ENCODE assay signal across 20 cellular contexts in the genomic region with DNA sequence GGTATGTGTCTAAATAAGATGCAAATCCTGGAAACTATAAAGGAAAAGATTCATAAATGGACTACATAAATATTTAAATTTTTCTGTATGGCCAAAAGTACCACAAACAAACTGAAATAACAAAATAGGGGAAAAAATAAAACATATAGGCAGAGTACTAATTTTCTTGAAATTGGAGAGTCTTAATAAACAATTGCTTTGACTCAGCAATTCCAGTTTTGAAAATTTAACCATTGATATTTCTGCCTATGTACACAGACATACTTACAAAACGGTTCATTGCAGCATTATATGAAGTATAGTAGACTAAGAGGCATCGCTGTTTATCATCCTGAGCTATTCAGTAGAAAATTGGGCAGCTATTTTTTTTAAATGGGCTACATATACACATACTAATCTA.
DNase-seq lines count a peak whose midpoint lies in the region; FAIRE-seq and TF ChIP-seq lines count a peak whose summit lies in the region.
"Had no signal": no experiment of that assay in that cellular context is flagged by ENCODE, and none has a peak within 500 bp of the region (broad histone marks: within the 10 kb centered on the region; RNA-seq: fewer than 3 reads in every experiment).

No MANE protein-coding gene starts in this region.

- H3F3A ChIP-seq in MM.1S (ENCODE audit: insufficient read depth, low read length): no peaks in the 10 kb centered on the region

- CTCF ChIA-PET in endothelial cell of umbilical vein (lab: Charles Lee): no interaction called here

- no peak for TF ChIP-seq POLR2A in endothelial cell of umbilical vein (IDR thresholded peaks at IDR 0.05; ENCODE audit: low read depth, low read length)

- H3K9me3 Mint-ChIP-seq in nephron: peaks cover 4% of the 10 kb centered on the region

- H4K20me1 ChIP-seq in endothelial cell of umbilical vein (replicated peaks; ENCODE audit: control insufficient read depth, extremely low read depth, insufficient read depth, low read length) (no peaks in the 10 kb centered on the region), MM.1S (ENCODE audit: insufficient read depth, low read length) (no peaks in the 10 kb centered on the region)
- H4K20me1 ChIP-seq: BLaER1 had no signal

- H3K4me3 ChIP-seq in endothelial cell of umbilical vein (replicated peaks in 1 of 3; ENCODE audit: insufficient read depth in 1 of 3, low read depth in 1 of 3, low read length in 3 of 3) (no peak overlapping the region), MM.1S (ENCODE audit: low read length) (no peak overlapping the region)
- H3K4me3 ChIP-seq: BLaER1, GM23248 had no signal

- H3K9me3 ChIP-seq in endothelial cell of umbilical vein (replicated peaks; ENCODE audit: control insufficient read depth, insufficient read depth, low read length): no peaks in the 10 kb centered on the region
- H3K9me3 ChIP-seq in MM.1S (replicated peaks; ENCODE audit: insufficient read depth, low read length): no peaks in the 10 kb centered on the region

- H3K36me3 ChIP-seq in endothelial cell of umbilical vein (ENCODE audit: control insufficient read depth in 2 of 2, extremely low read depth in 1 of 2, insufficient read depth in 2 of 2, low read length in 2 of 2): no peaks in the 10 kb centered on the region
- no peaks in the 10 kb centered on the region for H3K36me3 ChIP-seq in MM.1S (replicated peaks; ENCODE audit: insufficient read depth, low read length)
- H3K36me3 ChIP-seq: BLaER1 had no signal

- peak overlapping the region; percentile 85 to 97 (median 90) for H3K27ac Mint-ChIP-seq in nephron
- H3K27ac Mint-ChIP-seq: B cell; CD4-positive, CD25-positive, alpha-beta regulatory T cell; CD8-positive, alpha-beta T cell had no signal

- FAIRE-seq in A204.1 (lab: Jason Lieb, UNC): peak; percentile 68
- peak; percentile 60 for FAIRE-seq in GM19239 (lab: Jason Lieb, UNC)
- FAIRE-seq in endothelial cell of umbilical vein (lab: Jason Lieb, UNC): peak; percentile 4
- FAIRE-seq: G401.6, GM12892, H1 had no signal

- POLR2A ChIA-PET in endothelial cell of umbilical vein (lab: Charles Lee): no interaction called here

- no peaks in the 10 kb centered on the region for H3K27me3 Mint-ChIP-seq in nephron (ENCODE audit: low read depth)
- H3K27me3 Mint-ChIP-seq: B cell; CD4-positive, CD25-positive, alpha-beta regulatory T cell had no signal

- DNase-seq in GM19239 (ENCODE audit: insufficient read length, low spot score): no peak
- DNase-seq in endothelial cell of umbilical vein (ENCODE audit: low read depth, low spot score): no peak
- DNase-seq in inferior parietal cortex (ENCODE audit: extremely low spot score): no peak
- no peak for DNase-seq in MM.1S
- DNase-seq: Caco-2; CD4-positive, CD25-positive, alpha-beta regulatory T cell; CD8-positive, alpha-beta T cell; DMS153; DND-41; GM23248; H7; HCEC 1CT had no signal

- H3K4me1 ChIP-seq in endothelial cell of umbilical vein (ENCODE audit: control insufficient read depth, extremely low read depth, insufficient read depth, low read length) (no peaks in the 10 kb centered on the region), MM.1S (ENCODE audit: low read length) (no peaks in the 10 kb centered on the region)
- H3K4me1 ChIP-seq: BLaER1 had no signal

- peaks cover 23% of the 10 kb centered on the region for H3K4me1 Mint-ChIP-seq in nephron
- H3K4me1 Mint-ChIP-seq: B cell; CD4-positive, CD25-positive, alpha-beta regulatory T cell had no signal

- dilution Hi-C loops in endothelial cell of umbilical vein (cut with MboI; ENCODE audit: extremely low pct_ligation_motif_present, low sequenced_read_pairs): no loop called here

- TF ChIP-seq CTCF in endothelial cell of umbilical vein (IDR thresholded peaks at IDR 0.05; ENCODE audit: extremely low read depth in 1 of 2, insufficient read depth in 1 of 2, low read depth in 1 of 2, low read length in 2 of 2) (no peak), nephron (IDR thresholded peaks at IDR 0.05; ENCODE audit: unreplicated experiment in 3 of 3) (no peak), MM.1S (IDR thresholded peaks at IDR 0.05; ENCODE audit: low read length) (no peak)

- BruUV-seq in endothelial cell of umbilical vein (replicated peaks; lab: Mats Ljungman, UMichigan): no TSS peak

- intact Hi-C loops in endothelial cell of umbilical vein (cut with micrococcal nuclease): no loop called here

- no peaks in the 10 kb centered on the region for H3K79me2 ChIP-seq in endothelial cell of umbilical vein (ENCODE audit: control insufficient read depth, insufficient read depth, low read length)
- no peaks in the 10 kb centered on the region for H3K79me2 ChIP-seq in MM.1S (ENCODE audit: low read length)

- H3K27me3 ChIP-seq in endothelial cell of umbilical vein (ENCODE audit: control insufficient read depth in 2 of 2, insufficient read depth in 2 of 2, low read length in 2 of 2) (no peaks in the 10 kb centered on the region), MM.1S (replicated peaks; ENCODE audit: insufficient read depth, low read length) (no peaks in the 10 kb centered on the region)
- H3K27me3 ChIP-seq: BLaER1 had no signal

- H3K27ac ChIP-seq in endothelial cell of umbilical vein (ENCODE audit: insufficient read depth, low read depth, low read length) (no peak overlapping the region), MM.1S (ENCODE audit: low read length) (no peak overlapping the region)
- H3K27ac ChIP-seq: BLaER1, C4-2B, GM23248 had no signal

- no peaks in the 10 kb centered on the region for H3K9me2 ChIP-seq in MM.1S (replicated peaks; ENCODE audit: insufficient read depth, low read length)

- no peak overlapping the region for H2AFZ ChIP-seq in endothelial cell of umbilical vein (ENCODE audit: low read depth, low read length)
- H2AFZ ChIP-seq in MM.1S (ENCODE audit: low read length): no peak overlapping the region
- H2AFZ ChIP-seq: GM23248 had no signal

- H3K36me3 Mint-ChIP-seq in nephron (ENCODE audit: low read depth): peaks cover 3% of the 10 kb centered on the region
- H3K36me3 Mint-ChIP-seq: CD4-positive, CD25-positive, alpha-beta regulatory T cell; CD8-positive, alpha-beta T cell had no signal

- H3K9me1 ChIP-seq in endothelial cell of umbilical vein (replicated peaks; ENCODE audit: control insufficient read depth, extremely low read depth, insufficient read depth, low read length): no peaks in the 10 kb centered on the region

- H3K4me3 Mint-ChIP-seq in nephron: no peak overlapping the region
- H3K4me3 Mint-ChIP-seq: B cell; CD4-positive, CD25-positive, alpha-beta regulatory T cell; CD8-positive, alpha-beta T cell had no signal

- no peak overlapping the region for H3K9ac ChIP-seq in endothelial cell of umbilical vein (replicated peaks; ENCODE audit: extremely low read depth, insufficient read depth, low read length)
- H3K9ac ChIP-seq in MM.1S (ENCODE audit: low read length): no peak overlapping the region
- H3K9ac ChIP-seq: BLaER1, GM23248 had no signal

- H3K4me2 ChIP-seq in endothelial cell of umbilical vein (ENCODE audit: insufficient read depth, low read length) (no peak overlapping the region), MM.1S (ENCODE audit: low read depth, low read length) (no peak overlapping the region)
- H3K4me2 ChIP-seq: BLaER1 had no signal

TF ChIP-seq in endothelial cell of umbilical vein, 7 proteins besides CTCF, POLR2A, EP300 and RAD21:
- TF ChIP-seq FOS (IDR thresholded peaks at IDR 0.05; ENCODE audit: borderline replicate concordance, insufficient read depth, low read length) (no peak), JUN (IDR thresholded peaks at IDR 0.05; ENCODE audit: borderline replicate concordance, insufficient read depth, insufficient read length, low read depth) (no peak), MYC (IDR thresholded peaks at IDR 0.05; ENCODE audit: low read depth, low read length) (no peak), GATA2 (IDR thresholded peaks at IDR 0.05; ENCODE audit: insufficient read depth, insufficient read length, low read depth, low read length) (no peak), EZH2 (IDR thresholded peaks at IDR 0.05; ENCODE audit: borderline replicate concordance, low read depth, low read length, severe bottlenecking) (no peak), POLR2AphosphoS5 (IDR thresholded peaks at IDR 0.05; ENCODE audit: insufficient read depth, low read depth, low read length) (no peak)
- TF ChIP-seq, protein P1, sequence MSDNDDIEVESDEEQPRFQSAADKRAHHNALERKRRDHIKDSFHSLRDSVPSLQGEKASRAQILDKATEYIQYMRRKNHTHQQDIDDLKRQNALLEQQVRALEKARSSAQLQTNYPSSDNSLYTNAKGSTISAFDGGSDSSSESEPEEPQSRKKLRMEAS (IDR thresholded peaks at IDR 0.05; ENCODE audit: insufficient read depth, insufficient read length): no peak
